ENCODE assay signal across 10 cellular contexts in the genomic region with DNA sequence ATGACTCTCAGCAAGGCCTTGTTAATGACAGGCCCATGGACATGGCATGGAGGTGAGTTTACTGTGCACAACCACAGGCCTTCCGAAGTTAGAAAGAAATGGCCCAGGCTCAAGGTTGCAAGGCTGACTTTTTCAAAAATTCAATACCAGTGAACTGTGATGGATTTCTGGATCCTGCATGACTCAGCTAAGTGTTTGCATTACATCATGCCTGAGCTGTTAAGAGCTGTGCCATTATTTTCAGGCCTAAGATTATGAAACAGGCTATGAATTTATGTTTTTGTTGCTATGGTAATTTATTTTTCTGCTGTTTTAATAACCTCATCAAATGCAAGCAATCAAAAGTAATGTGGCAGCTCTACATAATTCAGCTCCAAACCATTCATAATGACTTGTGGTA.
DNase-seq lines count a peak whose midpoint lies in the region; ATAC-seq, FAIRE-seq and TF ChIP-seq lines count a peak whose summit lies in the region.
"Had no signal": no experiment of that assay in that cellular context is flagged by ENCODE, and none has a peak within 500 bp of the region (broad histone marks: within the 10 kb centered on the region; RNA-seq: fewer than 3 reads in every experiment).

No MANE protein-coding gene starts in this region.

- no peaks in the 10 kb centered on the region for H3K9me3 Mint-ChIP-seq in osteocyte (ENCODE audit: unreplicated experiment)

- H3K4me3 Mint-ChIP-seq in osteocyte (ENCODE audit: unreplicated experiment) = no peak overlapping the region

- FAIRE-seq in GM19239 (lab: Jason Lieb, UNC) = no peak
- FAIRE-seq: H1 had no signal

- H3K27ac Mint-ChIP-seq in osteocyte (ENCODE audit: unreplicated experiment) = peak overlapping the region; percentile 83

- TF ChIP-seq CTCF in osteocyte (IDR thresholded peaks at IDR 0.05) = no peak

- DNase-seq in DMS53 (lab: John Stamatoyannopoulos, UW) (peak; percentile 70), NCI-H774 (lab: John Stamatoyannopoulos, UW) (peak; percentile 47), fibroblast of gingiva (ENCODE audit: low read depth) (peak; percentile 30), osteocyte (ENCODE audit: extremely low spot score, unreplicated experiment) (no peak), GM19239 (ENCODE audit: insufficient read length, low spot score) (no peak)
- DNase-seq: activated naive CD4-positive, alpha-beta T cell had no signal

- no peak for ATAC-seq in GM21619 (IDR thresholded peaks at IDR 0.05; ENCODE audit: unreplicated experiment)
- no peak for ATAC-seq in GM19452 (IDR thresholded peaks at IDR 0.05; ENCODE audit: unreplicated experiment)
- ATAC-seq in HG03432 (IDR thresholded peaks at IDR 0.05; ENCODE audit: unreplicated experiment) = no peak

- no peaks in the 10 kb centered on the region for H3K36me3 Mint-ChIP-seq in osteocyte (ENCODE audit: unreplicated experiment)

- peaks cover 7% of the 10 kb centered on the region for H3K27me3 Mint-ChIP-seq in osteocyte (ENCODE audit: unreplicated experiment)

- H3K4me1 Mint-ChIP-seq in osteocyte (ENCODE audit: unreplicated experiment) = peaks cover 30% of the 10 kb centered on the region

Comparison
In these comparisons a context has a peak if more than half of its experiments do, and no peak if none do; other contexts are left out.
1. DNase-seq: peak in DMS53 (single experiment), NCI-H774 (single experiment) and fibroblast of gingiva (single experiment); none in osteocyte (single experiment) and GM19239 (single experiment).